ENCODE assay signal across 24 cellular contexts in genomic region chr13:59991395-59991794, GRCh38.
"Had no signal": no experiment of that assay in that cellular context is flagged by ENCODE, and none has a peak within 500 bp of the region (broad histone marks: within the 10 kb centered on the region; RNA-seq: fewer than 3 reads in every experiment).

No MANE protein-coding gene starts in this region.

- H3K36me3 ChIP-seq: gastrocnemius medialis, lower lobe of right lung, pancreas, right atrium auricular region, tibial artery, upper lobe of left lung had no signal

- H3K4me1 ChIP-seq: gastrocnemius medialis, lower lobe of right lung, pancreas, right atrium auricular region, testis, tibial artery, upper lobe of left lung had no signal

- DNase-seq: cerebellar nuclear complex; cortex of kidney; effector CD4-positive, alpha-beta T cell; foreskin fibroblast; gastrocnemius medialis; head of caudate nucleus; immature natural killer cell; islet precursor cell; kidney glomerular epithelial cell; left ventricle myocardium superior; lower lobe of right lung; natural killer cell; occipital lobe; pancreas; stimulated activated CD4-positive, alpha-beta T cell treated with anti-CD3 and anti-CD28 coated beads, Interleukin-2, amount 100 ng/mL, for 24 hours; stimulated activated CD4-positive, alpha-beta T cell treated with anti-CD3 and anti-CD28 coated beads, Interleukin-4, amount 100 ng/mL, for 24 hours; stimulated activated naive CD8-positive, alpha-beta T cell treated with anti-CD3 and anti-CD28 coated beads, Interleukin-15, Interleukin-2, amounts not matched to agents 100 U/mL and 50 U/mL, for 24 hours; substantia nigra; testis; tibial artery; upper lobe of left lung had no signal

- H3K27me3 ChIP-seq: gastrocnemius medialis, pancreas, right atrium auricular region, testis, tibial artery, upper lobe of left lung had no signal

- H3K27ac ChIP-seq: gastrocnemius medialis, lower lobe of right lung, pancreas, right atrium auricular region, testis, tibial artery, upper lobe of left lung had no signal

- H3K9me3 ChIP-seq: gastrocnemius medialis, lower lobe of right lung, pancreas, right atrium auricular region, testis, tibial artery, upper lobe of left lung had no signal

- H3K4me3 ChIP-seq: gastrocnemius medialis, lower lobe of right lung, pancreas, right atrium auricular region, testis, tibial artery, upper lobe of left lung had no signal

- ATAC-seq: gastrocnemius medialis; left ventricle myocardium superior; lower lobe of right lung; natural killer cell; pancreas; sciatic nerve; stimulated activated memory B cell treated with anti-CD40 and anti-IgM and Interleukin-4, amounts not matched to agents 10 μg/mL and 1 μg/mL and 100 μg/mL, for 72 hours; stimulated activated naive CD8-positive, alpha-beta T cell treated with anti-CD3 and anti-CD28 coated beads, Interleukin-15, Interleukin-2, amounts not matched to agents 100 U/mL and 50 U/mL, for 24 hours had no signal
